Comparison of ENCODE assay signal across 23 cellular contexts in genomic region chr2:2599441-2599840, GRCh38.
"Had no signal": no experiment of that assay in that cellular context is flagged by ENCODE, and none has a peak within 500 bp of the region (broad histone marks: within the 10 kb centered on the region; RNA-seq: fewer than 3 reads in every experiment).

No MANE protein-coding gene starts in this region.

- DNase-seq: naive thymus-derived CD4-positive, alpha-beta T cell; natural killer cell; nucleus accumbens; pancreas; posterior cingulate gyrus; psoas muscle; right cardiac atrium; right lobe of liver; sigmoid colon; small intestine; stimulated activated CD4-positive, alpha-beta T cell treated with anti-CD3 and anti-CD28 coated beads, Interleukin-15, amount 100 ng/mL, for 24 hours; stimulated activated CD4-positive, alpha-beta T cell treated with anti-CD3 and anti-CD28 coated beads, Interleukin-2, amount 100 ng/mL, for 24 hours; stimulated activated CD4-positive, alpha-beta T cell treated with anti-CD3 and anti-CD28 coated beads, Interleukin-2, amount 100 ng/mL, for 48 hours; stimulated activated CD4-positive, alpha-beta T cell treated with anti-CD3 and anti-CD28 coated beads, Interleukin-4, amount 100 ng/mL, for 24 hours; stimulated activated naive CD4-positive, alpha-beta T cell; stomach; thyroid gland; upper lobe of right lung; uterus had no signal

- H3K36me3 ChIP-seq: neutrophil, pancreas, right lobe of liver, sigmoid colon, stomach, thoracic aorta, thyroid gland, tibial nerve, upper lobe of right lung, uterus had no signal

- H3K9me3 ChIP-seq: neutrophil, pancreas, psoas muscle, right lobe of liver, sigmoid colon, stomach, thoracic aorta, thyroid gland, upper lobe of right lung, uterus had no signal

- H3K4me3 ChIP-seq: pancreas, psoas muscle, right lobe of liver, sigmoid colon, stomach, thoracic aorta, thyroid gland, tibial nerve, upper lobe of right lung, uterus had no signal

- H3K27me3 ChIP-seq: neutrophil, pancreas, right lobe of liver, sigmoid colon, thyroid gland, uterus had no signal

- ATAC-seq: naive thymus-derived CD4-positive, alpha-beta T cell; pancreas; psoas muscle; right cardiac atrium; right lobe of liver; stimulated activated memory B cell treated with anti-CD40 and anti-IgM and Interleukin-4, amounts not matched to agents 10 μg/mL and 1 μg/mL and 100 μg/mL, for 72 hours had no signal

- H3K4me1 ChIP-seq: pancreas, psoas muscle, right lobe of liver, sigmoid colon, stomach, thyroid gland, tibial nerve, upper lobe of right lung, uterus had no signal

- H3K27ac ChIP-seq: neutrophil, pancreas, psoas muscle, right lobe of liver, sigmoid colon, stomach, thoracic aorta, thyroid gland, tibial nerve, upper lobe of right lung, uterus had no signal
